24 cellular contexts compared by ENCODE assay signal in the genomic region with DNA sequence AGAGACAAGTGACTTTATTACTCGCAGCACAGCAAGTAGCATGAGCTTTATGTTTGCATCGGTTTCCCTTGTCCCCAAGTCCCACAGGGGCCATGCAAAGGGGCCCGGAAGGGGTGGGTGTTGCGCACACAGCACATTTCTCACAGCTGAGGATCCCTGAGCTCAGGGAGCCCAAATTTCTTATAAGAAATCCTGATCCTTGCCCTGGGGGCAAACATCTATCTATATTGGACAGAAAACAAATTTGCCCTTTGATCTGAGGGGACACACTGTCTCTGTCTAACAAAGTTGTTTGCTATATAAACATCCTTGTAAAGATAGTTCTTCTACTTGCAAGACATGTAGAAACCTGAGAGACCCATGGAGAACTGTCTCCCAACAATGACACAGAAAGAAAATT. TPM values are rescaled to one million over a fixed set of nuclear protein-coding genes. Genes with fewer than 3 reads are reported as not detected.
DNase-seq lines count a peak whose midpoint lies in the region; ATAC-seq, FAIRE-seq and TF ChIP-seq lines count a peak whose summit lies in the region.
"Had no signal": no experiment of that assay in that cellular context is flagged by ENCODE, and none has a peak within 500 bp of the region (broad histone marks: within the 10 kb centered on the region; RNA-seq: fewer than 3 reads in every experiment).

No MANE protein-coding gene starts in this region.

- CTCF ChIA-PET in HepG2 (lab: Yijun Ruan, JAX; ENCODE audit: low intra/inter-chr PET ratio, low total read pairs), result no interaction called here

- no peak overlapping the region for H3K4me2 ChIP-seq in HepG2 (ENCODE audit: low read depth, low read length)
- H3K4me2 ChIP-seq: A549; BLaER1 treated with 17β-estradiol and CSF1 and Interleukin-3, amounts not matched to agents 10 nM and 100 nM had no signal

- no peak for TF ChIP-seq POLR2A in HepG2 (IDR thresholded peaks at IDR 0.05; ENCODE audit: insufficient read depth in 1 of 2, low read depth in 2 of 2, low read length in 2 of 2)
- TF ChIP-seq POLR2A in right lobe of liver (IDR thresholded peaks at IDR 0.05), result no peak
- TF ChIP-seq POLR2A in spleen (IDR thresholded peaks at IDR 0.05), result no peak

- no peaks in the 10 kb centered on the region for H3K79me2 ChIP-seq in HepG2 (ENCODE audit: insufficient read depth, low read length)

- BruUV-seq in HepG2 (replicated peaks; lab: Mats Ljungman, UMichigan), result no TSS peak

- H2AFZ ChIP-seq in HepG2 (ENCODE audit: low read length), result no peak overlapping the region
- H2AFZ ChIP-seq: GM23248 had no signal

- TF ChIP-seq CTCF in HepG2 (CRISPR knock-in tag; IDR thresholded peaks at IDR 0.05), result no peak
- TF ChIP-seq CTCF in right lobe of liver (IDR thresholded peaks at IDR 0.05), result no peak
- no peak for TF ChIP-seq CTCF in spleen (IDR thresholded peaks at IDR 0.05 in 8 of 11, conservative IDR thresholded peaks at IDR 0.05 in 3 of 11)

- TF ChIP-seq RAD21 in HepG2 (CRISPR knock-in tag; IDR thresholded peaks at IDR 0.05), result no peak

- no peak overlapping the region for H3K9ac ChIP-seq in HepG2 (ENCODE audit: insufficient read depth, low read depth, low read length)
- H3K9ac ChIP-seq: BLaER1 treated with 17β-estradiol and CSF1 and Interleukin-3, amounts not matched to agents 10 nM and 100 nM; GM23248 had no signal

- POLR2A ChIA-PET in HepG2 (lab: Yijun Ruan, JAX), result no interaction called here

- intact Hi-C loops in HepG2 (cut with micrococcal nuclease; ENCODE audit: unreplicated experiment) (no loop called here), right lobe of liver (cut with DNase I) (no loop called here), left colon (cut with DNase I, micrococcal nuclease) (no loop called here), spleen (cut with DNase I; ENCODE audit: low total_unique reads) (no loop called here)

- DNase-seq in HepG2 (ENCODE audit: low spot score) (no peak), right lobe of liver (no peak), left colon (no peak), spleen (peak; percentile 18)
- DNase-seq: 8988T; ACHN; AML-193; BE2C; Calu3; CD4-positive, alpha-beta T cell; CD8-positive, alpha-beta memory T cell; DMS53; DMS79 treated with DMSO at 0.1 percent for 48 hours; GF-D8; GM23248; H7; HCEC 1CT had no signal

- H3K27ac ChIP-seq in HepG2 (ENCODE audit: extremely low read length, insufficient read depth, low read length) (no peak overlapping the region), right lobe of liver (no peak overlapping the region), spleen (no peak overlapping the region)
- H3K27ac ChIP-seq: A549; BLaER1 treated with 17β-estradiol and CSF1 and Interleukin-3, amounts not matched to agents 10 nM and 100 nM; GM23248 had no signal

- no peaks in the 10 kb centered on the region for H3K36me3 ChIP-seq in HepG2 (replicated peaks in 1 of 2; ENCODE audit: control insufficient read depth in 1 of 2, insufficient read depth in 2 of 2, low read length in 2 of 2)
- no peaks in the 10 kb centered on the region for H3K36me3 ChIP-seq in right lobe of liver
- no peaks in the 10 kb centered on the region for H3K36me3 ChIP-seq in spleen
- H3K36me3 ChIP-seq: BE2C; BLaER1 treated with 17β-estradiol and CSF1 and Interleukin-3, amounts not matched to agents 10 nM and 100 nM had no signal

- no peaks in the 10 kb centered on the region for H3K9me3 ChIP-seq in HepG2 (ENCODE audit: low read length)
- H3K9me3 ChIP-seq in right lobe of liver, result no peaks in the 10 kb centered on the region
- no peaks in the 10 kb centered on the region for H3K9me3 ChIP-seq in spleen
- H3K9me3 ChIP-seq: A549, BE2C had no signal

- no peaks in the 10 kb centered on the region for H4K20me1 ChIP-seq in HepG2 (ENCODE audit: insufficient read depth, low read length)
- H4K20me1 ChIP-seq: BLaER1 treated with 17β-estradiol and CSF1 and Interleukin-3, amounts not matched to agents 10 nM and 100 nM had no signal

- FAIRE-seq in HepG2 (lab: Jason Lieb, UNC), result no peak
- FAIRE-seq: A549, GM12892, GM19239, H1 had no signal

- H3K27me3 ChIP-seq in HepG2 (ENCODE audit: control insufficient read depth in 1 of 2, insufficient read depth in 2 of 2, low read length in 2 of 2), result peaks cover 0 to 8% of the 10 kb centered on the region in 2 experiments; a peak in 2 of 5 replicates
- H3K27me3 ChIP-seq in right lobe of liver, result no peaks in the 10 kb centered on the region
- H3K27me3 ChIP-seq in spleen (replicated peaks in 1 of 7), result peaks cover 0 to 11% (median 0%) of the 10 kb centered on the region in 7 donors
- H3K27me3 ChIP-seq: BE2C had no signal

- WGBS in HepG2 (ENCODE audit: low lambda C conversion rate), result 88% methylated on average over 4 of the region's 4 CpGs
- WGBS in right lobe of liver (ENCODE audit: insufficient coverage, low coverage, low lambda C conversion rate, missing lambda C conversion rate), result no CpG with 5 or more reads among the region's 4 CpGs
- WGBS in spleen, 5 donors, result 91 to 99% (median 95%) methylated on average over 4 of the region's 4 CpGs

- TF ChIP-seq EP300 in HepG2 (IDR thresholded peaks at IDR 0.05; ENCODE audit: low read depth in 2 of 2, low read length in 2 of 2), result no peak
- TF ChIP-seq EP300 in HepG2 (CRISPR knock-in tag; IDR thresholded peaks at IDR 0.05; ENCODE audit: borderline replicate concordance), result no peak

- in situ Hi-C loops in HepG2 (cut with HindIII; ENCODE audit: extremely low pct_ligation_motif_present, low pct_unique_long_range_greater_than_20kb), result no loop called here

- H3K4me1 ChIP-seq in HepG2 (ENCODE audit: insufficient read depth, low read length), result peaks cover 49% of the 10 kb centered on the region
- peaks cover 0 to 9% (median 0%) of the 10 kb centered on the region in 4 donors for H3K4me1 ChIP-seq in right lobe of liver
- peaks cover 0 to 28% (median 11%) of the 10 kb centered on the region in 6 donors for H3K4me1 ChIP-seq in spleen
- H3K4me1 ChIP-seq: BE2C had no signal

- H3K4me3 ChIP-seq in HepG2 (replicated peaks in 1 of 3; ENCODE audit: insufficient read depth in 1 of 3, low read depth in 2 of 3, low read length in 3 of 3), result no peak overlapping the region
- no peak overlapping the region for H3K4me3 ChIP-seq in right lobe of liver
- H3K4me3 ChIP-seq in spleen, result no peak overlapping the region
- H3K4me3 ChIP-seq: A549; BLaER1 treated with 17β-estradiol and CSF1 and Interleukin-3, amounts not matched to agents 10 nM and 100 nM; GM23248 had no signal

- ATAC-seq in HepG2, result no peak
- ATAC-seq in right lobe of liver, result no peak
- peak; percentile 39 for ATAC-seq in left colon
- no peak for ATAC-seq in HG02798 (IDR thresholded peaks at IDR 0.05; ENCODE audit: poor library complexity, unreplicated experiment)
- no peak for ATAC-seq in GM18519 (IDR thresholded peaks at IDR 0.05; ENCODE audit: low FRiP score, unreplicated experiment)
- ATAC-seq: A549 had no signal

TF ChIP-seq in HepG2, 621 proteins besides CTCF, POLR2A, EP300 and RAD21 (continues in another document):
- TF ChIP-seq ZNF17 (CRISPR knock-in tag; IDR thresholded peaks at IDR 0.05), result no peak
- no peak for TF ChIP-seq HMG20B (CRISPR knock-in tag; conservative IDR thresholded peaks at IDR 0.05)
- TF ChIP-seq, protein P1, sequence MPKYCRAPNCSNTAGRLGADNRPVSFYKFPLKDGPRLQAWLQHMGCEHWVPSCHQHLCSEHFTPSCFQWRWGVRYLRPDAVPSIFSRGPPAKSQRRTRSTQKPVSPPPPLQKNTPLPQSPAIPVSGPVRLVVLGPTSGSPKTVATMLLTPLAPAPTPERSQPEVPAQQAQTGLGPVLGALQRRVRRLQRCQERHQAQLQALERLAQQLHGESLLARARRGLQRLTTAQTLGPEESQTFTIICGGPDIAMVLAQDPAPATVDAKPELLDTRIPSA (CRISPR knock-in tag; IDR thresholded peaks at IDR 0.05; ENCODE audit: borderline replicate concordance), result no peak
- TF ChIP-seq REL (CRISPR knock-in tag; conservative IDR thresholded peaks at IDR 0.05), result no peak
- peak; percentile 69 for TF ChIP-seq ZNF768 (CRISPR knock-in tag; IDR thresholded peaks at IDR 0.05)
- TF ChIP-seq, protein P2, sequence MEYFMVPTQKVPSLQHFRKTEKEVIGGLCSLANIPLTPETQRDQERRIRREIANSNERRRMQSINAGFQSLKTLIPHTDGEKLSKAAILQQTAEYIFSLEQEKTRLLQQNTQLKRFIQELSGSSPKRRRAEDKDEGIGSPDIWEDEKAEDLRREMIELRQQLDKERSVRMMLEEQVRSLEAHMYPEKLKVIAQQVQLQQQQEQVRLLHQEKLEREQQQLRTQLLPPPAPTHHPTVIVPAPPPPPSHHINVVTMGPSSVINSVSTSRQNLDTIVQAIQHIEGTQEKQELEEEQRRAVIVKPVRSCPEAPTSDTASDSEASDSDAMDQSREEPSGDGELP (IDR thresholded peaks at IDR 0.05; ENCODE audit: borderline replicate concordance, low read depth), result no peak
- TF ChIP-seq POLR2AphosphoS5 (IDR thresholded peaks at IDR 0.05; ENCODE audit: low read depth, low read length), result no peak
- TF ChIP-seq HNF4A (CRISPR knock-in tag; IDR thresholded peaks at IDR 0.05), result 0 out of 2 replicates have a peak, but pooled peaks have one; percentile 7

RNA-seq across cellular contexts. Expression of a gene that starts 35.7 kb away (rescaled TPM):
- total RNA-seq in HepG2 (2016; rRNA removed; fragmentation: Illumina TruSeq; extraction: Trizol) (14.7 and 17.4 TPM in 2 replicates), right lobe of liver (1 to 10 TPM; 2.9 to 5.2 (median 3.4) TPM), left colon (10 to 100 TPM; 21.1 to 22.2 TPM), spleen (10 to 100 TPM in 5 of 7 donors, 1 to 10 TPM in 2; 9.4 to 14.9 (median 11.1) TPM)
- 1.0 and 1.5 TPM in 2 replicates for total RNA-seq in HepG2 (2016; cell fraction: cytosol; rRNA removed; fragmentation: Illumina TruSeq; extraction: Trizol; ENCODE audit: low read depth)
- 14.3 and 19.5 TPM in 2 replicates for total RNA-seq in HepG2 (2016; cell fraction: insoluble cytoplasmic fraction; rRNA removed; fragmentation: Illumina TruSeq; extraction: Trizol)
- total RNA-seq in HepG2 (2016; cell fraction: membrane; rRNA removed; fragmentation: Illumina TruSeq; extraction: Trizol), result 3.8 and 4.1 TPM in 2 replicates
- 13.9 and 16.3 TPM in 2 replicates for total RNA-seq in HepG2 (2016; cell fraction: nucleus; rRNA removed; fragmentation: Illumina TruSeq; extraction: Trizol)
- polyA plus RNA-seq in HepG2 (2011; rRNA removed) (11.8 and 12.0 TPM in 2 replicates), spleen (1 to 10 TPM; 1.5 to 2.7 (median 1.5) TPM)
- polyA plus RNA-seq in HepG2 (2011; cell fraction: cytosol; rRNA removed), result 10.9 and 11.8 TPM in 2 replicates
- 13.6 and 14.0 TPM in 2 replicates for polyA plus RNA-seq in HepG2 (2011; cell fraction: nucleus; rRNA removed)
- 6.9 and 8.1 TPM in 2 replicates for polyA plus RNA-seq in HepG2 (2012)
- 0.46 and 0.59 TPM in 2 replicates for polyA plus RNA-seq in HepG2 (2016; cell fraction: cytosol; fragmentation: Illumina TruSeq; extraction: Trizol; ENCODE audit: low read depth)
- polyA plus RNA-seq in HepG2 (2016; cell fraction: insoluble cytoplasmic fraction; fragmentation: Illumina TruSeq; extraction: Trizol; ENCODE audit: low read depth), result 10.6 and 11.4 TPM in 2 replicates
- 1.5 and 1.9 TPM in 2 replicates for polyA plus RNA-seq in HepG2 (2016; cell fraction: membrane; fragmentation: Illumina TruSeq; extraction: Trizol; ENCODE audit: low read depth)
- polyA plus RNA-seq in HepG2 (2016; cell fraction: nucleus; fragmentation: Illumina TruSeq; extraction: Trizol; ENCODE audit: insufficient read depth, low read depth), result 9.0 and 10.6 TPM in 2 replicates
- polyA minus RNA-seq in HepG2 (2011; rRNA and poly(A)+ RNA removed; ENCODE audit: low replicate concordance), result 20.4 and 30.6 TPM in 2 replicates
- polyA minus RNA-seq in HepG2 (2011; cell fraction: cytosol; rRNA and poly(A)+ RNA removed), result 7.9 and 10.9 TPM in 2 replicates
- 17.6 and 19.1 TPM in 2 replicates for polyA minus RNA-seq in HepG2 (2011; cell fraction: nucleus; rRNA and poly(A)+ RNA removed)
